Comparison of ENCODE assay signal across 8 cellular contexts in the genomic region with DNA sequence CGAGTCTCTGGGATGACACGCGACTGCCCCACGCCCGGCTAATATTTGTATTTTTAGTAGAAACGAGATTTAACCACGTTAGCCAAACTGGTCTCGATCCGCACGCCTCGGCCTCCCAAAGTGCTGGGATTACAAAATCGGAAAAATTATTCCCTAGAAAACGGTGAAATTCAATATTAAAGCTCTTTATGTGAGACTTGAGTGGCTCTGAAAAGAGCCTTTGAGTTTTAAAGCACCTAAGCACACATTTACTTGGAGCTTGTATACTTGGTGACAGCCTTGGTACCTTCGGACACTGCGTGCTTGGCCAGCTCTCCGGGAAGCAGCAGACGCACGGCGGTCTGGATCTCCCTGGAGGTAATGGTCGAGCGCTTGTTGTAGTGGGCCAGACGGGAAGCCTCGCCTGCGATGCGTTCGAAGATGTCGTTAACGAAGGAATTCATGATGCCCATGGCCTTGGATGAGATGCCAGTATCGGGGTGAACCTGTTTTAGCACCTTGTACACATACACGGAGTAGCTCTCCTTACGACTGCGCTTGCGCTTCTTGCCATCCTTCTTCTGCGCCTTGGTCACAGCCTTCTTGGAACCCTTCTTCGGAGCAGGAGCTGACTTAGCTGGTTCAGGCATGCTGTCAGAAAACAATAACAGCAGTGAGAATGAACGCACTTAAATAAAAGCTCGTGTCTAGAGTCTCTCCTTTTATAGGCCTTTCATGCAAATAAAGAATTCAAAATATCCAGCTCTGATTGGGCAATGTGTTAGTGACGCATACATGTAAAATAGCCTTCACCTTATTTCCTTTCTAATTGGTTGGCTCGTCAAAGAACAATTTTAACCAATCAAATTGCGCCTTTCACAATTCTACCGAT.
DNase-seq lines count a peak whose midpoint lies in the region; ATAC-seq and TF ChIP-seq lines count a peak whose summit lies in the region.

No MANE protein-coding gene starts in this region.

- H3K4me3 Mint-ChIP-seq in CD8-positive, alpha-beta T cell: no peak overlapping the region
- no peak overlapping the region for H3K4me3 Mint-ChIP-seq in endothelial cell (ENCODE audit: unreplicated experiment)
- H3K4me3 Mint-ChIP-seq in memory B cell: no peak overlapping the region
- no peak overlapping the region for H3K4me3 Mint-ChIP-seq in stimulated activated naive B cell treated with anti-CD40 and anti-IgM and Interleukin-4, amounts not matched to agents 10 μg/mL and 1 μg/mL and 100 μg/mL, for 72 hours

- TF ChIP-seq CTCF in CD8-positive, alpha-beta T cell (IDR thresholded peaks at IDR 0.05): no peak
- TF ChIP-seq CTCF in endothelial cell (IDR thresholded peaks at IDR 0.05; ENCODE audit: unreplicated experiment): no peak

- H3K36me3 ChIP-seq in CD8-positive, alpha-beta T cell (ENCODE audit: insufficient read depth, low read length): no peaks in the 10 kb centered on the region

- H3K27me3 ChIP-seq in CD8-positive, alpha-beta T cell (ENCODE audit: insufficient read depth, low read length): no peaks in the 10 kb centered on the region

- no peaks in the 10 kb centered on the region for H3K27me3 Mint-ChIP-seq in CD8-positive, alpha-beta T cell (ENCODE audit: low read depth)
- H3K27me3 Mint-ChIP-seq in endothelial cell (ENCODE audit: unreplicated experiment): peaks cover 7% of the 10 kb centered on the region
- no peaks in the 10 kb centered on the region for H3K27me3 Mint-ChIP-seq in memory B cell
- H3K27me3 Mint-ChIP-seq in stimulated activated naive B cell treated with anti-CD40 and anti-IgM and Interleukin-4, amounts not matched to agents 10 μg/mL and 1 μg/mL and 100 μg/mL, for 72 hours: no peaks in the 10 kb centered on the region

- H3K9me3 ChIP-seq in CD8-positive, alpha-beta T cell (ENCODE audit: low read length): no peaks in the 10 kb centered on the region

- H3K4me1 ChIP-seq in CD8-positive, alpha-beta T cell (ENCODE audit: insufficient read depth, low read length): peaks cover 19% of the 10 kb centered on the region

- H3K36me3 Mint-ChIP-seq in CD8-positive, alpha-beta T cell: no peaks in the 10 kb centered on the region
- H3K36me3 Mint-ChIP-seq in endothelial cell (ENCODE audit: low read depth, unreplicated experiment): no peaks in the 10 kb centered on the region
- H3K36me3 Mint-ChIP-seq in memory B cell: peaks cover 3% of the 10 kb centered on the region
- H3K36me3 Mint-ChIP-seq in stimulated activated naive B cell treated with anti-CD40 and anti-IgM and Interleukin-4, amounts not matched to agents 10 μg/mL and 1 μg/mL and 100 μg/mL, for 72 hours: no peaks in the 10 kb centered on the region

- peak overlapping the region; percentile 82 for H3K27ac ChIP-seq in CD8-positive, alpha-beta T cell (ENCODE audit: low read depth, low read length)

- POLR2A ChIA-PET in CD8-positive, alpha-beta T cell (lab: Charles Lee): interaction anchor here (0.7 to 6.5 kb wide), 64 partner anchors 9 to 1677 kb away, joined by 3 to 640 read pairs (median 10); a partner anchor contains a TSS

- no peak overlapping the region for H3K27ac Mint-ChIP-seq in CD8-positive, alpha-beta T cell
- H3K27ac Mint-ChIP-seq in endothelial cell (ENCODE audit: unreplicated experiment) (no peak overlapping the region), memory B cell (no peak overlapping the region)
- H3K27ac Mint-ChIP-seq in stimulated activated naive B cell treated with anti-CD40 and anti-IgM and Interleukin-4, amounts not matched to agents 10 μg/mL and 1 μg/mL and 100 μg/mL, for 72 hours: no peak overlapping the region

- peak; percentile 61 to 87 (median 71) for DNase-seq in CD8-positive, alpha-beta T cell
- DNase-seq in NCI-H82 (lab: John Stamatoyannopoulos, UW): peak; percentile 99
- DNase-seq in activated CD8-positive, alpha-beta memory T cell treated with anti-CD3 and anti-CD28 coated beads for 24 hours: peak; percentile 90
- peak; percentile 66 for DNase-seq in endothelial cell (ENCODE audit: low spot score)
- DNase-seq in memory B cell (ENCODE audit: low spot score in 2 of 2): peak; percentile 72 to 91
- DNase-seq in stimulated activated naive B cell treated with anti-CD40 and anti-IgM and Interleukin-4, amounts not matched to agents 10 μg/mL and 1 μg/mL and 100 μg/mL, for 72 hours: peak; percentile 90

- CTCF ChIA-PET in CD8-positive, alpha-beta T cell (lab: Charles Lee): interaction anchor here (0.6 to 4.4 kb wide), 20 partner anchors 9 to 1679 kb away, joined by 3 to 45 read pairs (median 7); a partner anchor contains a TSS

- H3K4me3 ChIP-seq in CD8-positive, alpha-beta T cell (ENCODE audit: low read depth, low read length): peak overlapping the region; percentile 74

- intact Hi-C loops in CD8-positive, alpha-beta T cell (cut with DNase I, micrococcal nuclease): loop anchor here (1.0 to 5.0 kb wide), 16 partner anchors 8 to 114 kb away; a partner anchor contains a TSS

- no peaks in the 10 kb centered on the region for H3K9me3 Mint-ChIP-seq in CD8-positive, alpha-beta T cell
- H3K9me3 Mint-ChIP-seq in endothelial cell (ENCODE audit: unreplicated experiment) (no peaks in the 10 kb centered on the region), memory B cell (peaks cover 5% of the 10 kb centered on the region)
- H3K9me3 Mint-ChIP-seq in stimulated activated naive B cell treated with anti-CD40 and anti-IgM and Interleukin-4, amounts not matched to agents 10 μg/mL and 1 μg/mL and 100 μg/mL, for 72 hours: peaks cover 1 to 4% of the 10 kb centered on the region in 2 donors

- H3K4me1 Mint-ChIP-seq in CD8-positive, alpha-beta T cell (ENCODE audit: low read depth): peaks cover 14% of the 10 kb centered on the region
- H3K4me1 Mint-ChIP-seq in endothelial cell (ENCODE audit: unreplicated experiment): peaks cover 18% of the 10 kb centered on the region
- peaks cover 6% of the 10 kb centered on the region for H3K4me1 Mint-ChIP-seq in memory B cell
- peaks cover 2 to 5% of the 10 kb centered on the region in 2 donors for H3K4me1 Mint-ChIP-seq in stimulated activated naive B cell treated with anti-CD40 and anti-IgM and Interleukin-4, amounts not matched to agents 10 μg/mL and 1 μg/mL and 100 μg/mL, for 72 hours

- peak; percentile 79 for ATAC-seq in CD8-positive, alpha-beta T cell
- peak; percentile 78 for ATAC-seq in GM19395 (IDR thresholded peaks at IDR 0.05; ENCODE audit: unreplicated experiment)
- peak; percentile 68 for ATAC-seq in HG03469 (IDR thresholded peaks at IDR 0.05; ENCODE audit: unreplicated experiment)
- ATAC-seq in memory B cell (ENCODE audit: low read depth): peak; percentile 76
- ATAC-seq in stimulated activated naive B cell treated with anti-CD40 and anti-IgM and Interleukin-4, amounts not matched to agents 10 μg/mL and 1 μg/mL and 100 μg/mL, for 72 hours (replicated peaks): peak; percentile 75 to 78

Comparison
In these comparisons a context has a peak if more than half of its experiments do, and no peak if none do; other contexts are left out.
1. Peak in every context shown above with its lines: DNase-seq, ATAC-seq, H3K4me3 ChIP-seq and H3K27ac ChIP-seq.